In the genomic region with DNA sequence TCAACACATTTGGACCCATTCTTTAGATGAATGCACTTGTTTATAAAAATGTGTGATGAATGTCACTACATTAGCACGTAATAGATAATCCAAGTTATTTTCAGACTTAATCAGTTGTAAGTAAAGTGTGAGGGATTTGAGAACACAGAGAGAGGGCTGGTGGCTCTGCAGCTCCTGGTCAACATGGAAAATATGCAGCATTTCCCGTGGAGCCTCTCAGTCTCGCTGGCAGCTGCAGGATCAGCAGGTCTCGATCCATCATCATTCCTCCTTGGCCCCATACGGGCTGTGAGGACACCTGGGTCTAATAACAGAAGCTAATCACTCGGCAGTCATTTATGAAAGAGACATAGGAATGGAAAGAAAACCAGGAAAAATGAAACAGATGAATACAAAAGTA, we compare ENCODE assay signal across 27 cellular contexts.
"Had no signal": no experiment of that assay in that cellular context is flagged by ENCODE, and none has a peak within 500 bp of the region (broad histone marks: within the 10 kb centered on the region; RNA-seq: fewer than 3 reads in every experiment).

No MANE protein-coding gene starts in this region.

- ATAC-seq: left colon; left lung; natural killer cell; right lobe of liver; stimulated activated memory B cell treated with anti-CD40 and anti-IgM and Interleukin-4, amounts not matched to agents 10 μg/mL and 1 μg/mL and 100 μg/mL, for 72 hours; stimulated activated naive CD8-positive, alpha-beta T cell treated with anti-CD3 and anti-CD28 coated beads, Interleukin-15, amount 100 ng/mL, for 72 hours; upper lobe of right lung had no signal

- DNase-seq: hypothalamus; immature natural killer cell; kidney; left colon; left lung; mesendoderm; naive B cell; natural killer cell; nephron progenitor cell; occipital lobe; ovary; right lobe of liver; stimulated activated CD4-positive, alpha-beta T cell treated with anti-CD3 and anti-CD28 coated beads, Interleukin-1b, Interleukin-23, amount 100 ng/mL, for 48 hours; stimulated activated CD4-positive, alpha-beta T cell treated with anti-CD3 and anti-CD28 coated beads, Interleukin-2, amount 100 ng/mL, for 48 hours; stimulated activated CD4-positive, alpha-beta T cell treated with anti-CD3 and anti-CD28 coated beads, Interleukin-4, amount 100 ng/mL, for 4 hours; stimulated activated CD8-positive, alpha-beta memory T cell treated with anti-CD3 and anti-CD28 coated beads, Interleukin-4, amount 100 ng/mL, for 48 hours; stimulated activated naive CD4-positive, alpha-beta T cell treated with Interleukin-2 at 50 U/mL for 16 hours; stimulated activated naive CD8-positive, alpha-beta T cell treated with anti-CD3 and anti-CD28 coated beads, Interleukin-15, amount 100 ng/mL, for 72 hours; substantia nigra; transverse colon; upper lobe of right lung had no signal

- H3K27me3 ChIP-seq: left lung, neural progenitor cell, neutrophil, ovary, right atrium auricular region, right lobe of liver, transverse colon, upper lobe of right lung had no signal

- H3K36me3 ChIP-seq: left lung, neural progenitor cell, neutrophil, ovary, right atrium auricular region, right lobe of liver, transverse colon, upper lobe of right lung had no signal

- H3K4me2 ChIP-seq: neural progenitor cell, smooth muscle cell had no signal

- H3K4me3 ChIP-seq: left lung, lung, neural progenitor cell, ovary, right atrium auricular region, right lobe of liver, smooth muscle cell, transverse colon, upper lobe of right lung had no signal

- H3K27ac ChIP-seq: left lung, neural progenitor cell, neutrophil, ovary, right lobe of liver, transverse colon, upper lobe of right lung had no signal

- H3K9ac ChIP-seq: neural progenitor cell had no signal

- H3K4me1 ChIP-seq: left lung, right atrium auricular region, right lobe of liver, transverse colon, upper lobe of right lung had no signal

- H2AFZ ChIP-seq: neural progenitor cell had no signal

- H3K9me3 ChIP-seq: neutrophil, ovary, right atrium auricular region, right lobe of liver, transverse colon, upper lobe of right lung had no signal
